Comparison of ENCODE assay signal across 12 cellular contexts in genomic region chr2:205714789-205715411, GRCh38. TPM values are rescaled to one million over a fixed set of nuclear protein-coding genes. Genes with fewer than 3 reads are reported as not detected.
DNase-seq lines count a peak whose midpoint lies in the region; ATAC-seq, FAIRE-seq and TF ChIP-seq lines count a peak whose summit lies in the region.
"Had no signal": no experiment of that assay in that cellular context is flagged by ENCODE, and none has a peak within 500 bp of the region (broad histone marks: within the 10 kb centered on the region; RNA-seq: fewer than 3 reads in every experiment).

No MANE protein-coding gene starts in this region.

- no TSS peak for BruUV-seq in HepG2 (replicated peaks; lab: Mats Ljungman, UMichigan)

- H3K9me3 ChIP-seq in right lobe of liver: no peaks in the 10 kb centered on the region
- H3K9me3 ChIP-seq in HepG2 (ENCODE audit: low read length): no peaks in the 10 kb centered on the region
- H3K9me3 ChIP-seq: mucosa of descending colon had no signal

- H3K27ac ChIP-seq in right lobe of liver (peak overlapping the region; percentile 10 to 47 (median 13)), HepG2 (ENCODE audit: extremely low read length, insufficient read depth, low read length) (no peak overlapping the region), brain microvascular endothelial cell (peak overlapping the region; percentile 41)

- FAIRE-seq in HepG2 (lab: Jason Lieb, UNC): no peak

- H3K4me3 ChIP-seq in right lobe of liver: no peak overlapping the region
- H3K4me3 ChIP-seq in HepG2 (replicated peaks in 1 of 3; ENCODE audit: insufficient read depth in 1 of 3, low read depth in 2 of 3, low read length in 3 of 3): no peak overlapping the region
- no peak overlapping the region for H3K4me3 ChIP-seq in brain microvascular endothelial cell (ENCODE audit: low read depth, low read length)
- H3K4me3 ChIP-seq: mucosa of descending colon had no signal

- no peaks in the 10 kb centered on the region for H3K79me2 ChIP-seq in HepG2 (ENCODE audit: insufficient read depth, low read length)

- H3K9ac ChIP-seq in HepG2 (ENCODE audit: insufficient read depth, low read depth, low read length): no peak overlapping the region

- in situ Hi-C loops in HepG2 (cut with HindIII; ENCODE audit: extremely low pct_ligation_motif_present, low pct_unique_long_range_greater_than_20kb): no loop called here
- in situ Hi-C loops in brain microvascular endothelial cell (cut with HindIII; ENCODE audit: low pct_ligation_motif_present, low sequenced_read_pairs): no loop called here

- no peak for TF ChIP-seq EP300 in HepG2 (IDR thresholded peaks at IDR 0.05; ENCODE audit: low read depth in 2 of 2, low read length in 2 of 2)
- no peak for TF ChIP-seq EP300 in HepG2 (CRISPR knock-in tag; IDR thresholded peaks at IDR 0.05; ENCODE audit: borderline replicate concordance)

- intact Hi-C loops in right lobe of liver (cut with DNase I) (no loop called here), HepG2 (cut with micrococcal nuclease; ENCODE audit: unreplicated experiment) (no loop called here)

- H3K4me1 ChIP-seq in right lobe of liver (no peaks in the 10 kb centered on the region), HepG2 (ENCODE audit: insufficient read depth, low read length) (peaks cover 21% of the 10 kb centered on the region)

- peak overlapping the region in 1 of 3 experiments; percentile 33 for H3K4me3 Mint-ChIP-seq in nephron
- H3K4me3 Mint-ChIP-seq: activated CD4-positive, alpha-beta memory T cell treated with anti-CD3 and anti-CD28 coated beads for 36 hours had no signal

- DNase-seq in right lobe of liver (no peak), HepG2 (ENCODE audit: low spot score) (no peak), brain microvascular endothelial cell (no peak), NCI-H1436 treated with DMSO at 0.1 percent for 48 hours (lab: John Stamatoyannopoulos, UW) (no peak), T1000 (lab: John Stamatoyannopoulos, UW) (no peak), NK-92 (lab: John Stamatoyannopoulos, UW; ENCODE audit: unreplicated experiment) (no peak), EL (no peak)
- DNase-seq: activated CD4-positive, alpha-beta memory T cell treated with anti-CD3 and anti-CD28 coated beads for 36 hours; anterior cingulate cortex; KG1; mucosa of descending colon had no signal

- H3K27me3 Mint-ChIP-seq in nephron (ENCODE audit: low read depth): peaks cover 4% of the 10 kb centered on the region

- TF ChIP-seq RAD21 in HepG2 (CRISPR knock-in tag; IDR thresholded peaks at IDR 0.05): no peak

- WGBS in right lobe of liver (ENCODE audit: insufficient coverage, low coverage, low lambda C conversion rate, missing lambda C conversion rate): 82% methylated on average over 6 of the region's 7 CpGs
- 66% methylated on average over 7 of the region's 7 CpGs for WGBS in HepG2 (ENCODE audit: low lambda C conversion rate)

- TF ChIP-seq CTCF in right lobe of liver (IDR thresholded peaks at IDR 0.05): no peak
- no peak for TF ChIP-seq CTCF in HepG2 (CRISPR knock-in tag; IDR thresholded peaks at IDR 0.05)
- TF ChIP-seq CTCF in brain microvascular endothelial cell (IDR thresholded peaks at IDR 0.05; ENCODE audit: low read depth, low read length, missing control alignments): no peak
- no peak for TF ChIP-seq CTCF in nephron (IDR thresholded peaks at IDR 0.05; ENCODE audit: unreplicated experiment in 3 of 3)

- H3K27ac Mint-ChIP-seq in nephron: peak overlapping the region; percentile 86 to 92 (median 92)
- H3K27ac Mint-ChIP-seq: activated CD4-positive, alpha-beta memory T cell treated with anti-CD3 and anti-CD28 coated beads for 36 hours had no signal

- no peaks in the 10 kb centered on the region for H3K9me3 Mint-ChIP-seq in nephron
- H3K9me3 Mint-ChIP-seq: activated CD4-positive, alpha-beta memory T cell treated with anti-CD3 and anti-CD28 coated beads for 36 hours had no signal

- no peak for TF ChIP-seq POLR2A in right lobe of liver (IDR thresholded peaks at IDR 0.05)
- no peak for TF ChIP-seq POLR2A in HepG2 (IDR thresholded peaks at IDR 0.05; ENCODE audit: insufficient read depth in 1 of 2, low read depth in 2 of 2, low read length in 2 of 2)

- CTCF ChIA-PET in HepG2 (lab: Yijun Ruan, JAX; ENCODE audit: low intra/inter-chr PET ratio, low total read pairs): no interaction called here

- POLR2A ChIA-PET in HepG2 (lab: Yijun Ruan, JAX): no interaction called here

- H4K20me1 ChIP-seq in HepG2 (ENCODE audit: insufficient read depth, low read length): no peaks in the 10 kb centered on the region

- no peaks in the 10 kb centered on the region for H3K27me3 ChIP-seq in right lobe of liver
- H3K27me3 ChIP-seq in HepG2 (ENCODE audit: control insufficient read depth in 1 of 2, insufficient read depth in 2 of 2, low read length in 2 of 2): peaks cover 0 to 8% of the 10 kb centered on the region in 2 experiments; a peak in 2 of 5 replicates
- no peaks in the 10 kb centered on the region for H3K27me3 ChIP-seq in brain microvascular endothelial cell (replicated peaks)

- H3K4me2 ChIP-seq in HepG2 (ENCODE audit: low read depth, low read length): no peak overlapping the region

- peak in 1 of 4 donors; percentile 7 for ATAC-seq in right lobe of liver
- ATAC-seq in HepG2: no peak

- H3K36me3 Mint-ChIP-seq in nephron (ENCODE audit: low read depth): peaks cover 22% of the 10 kb centered on the region
- H3K36me3 Mint-ChIP-seq: activated CD4-positive, alpha-beta memory T cell treated with anti-CD3 and anti-CD28 coated beads for 36 hours had no signal

- H3K4me1 Mint-ChIP-seq in nephron: peaks cover 74% of the 10 kb centered on the region

- no peak overlapping the region for H2AFZ ChIP-seq in HepG2 (ENCODE audit: low read length)

- no peaks in the 10 kb centered on the region for H3K36me3 ChIP-seq in right lobe of liver
- no peaks in the 10 kb centered on the region for H3K36me3 ChIP-seq in HepG2 (replicated peaks in 1 of 2; ENCODE audit: control insufficient read depth in 1 of 2, insufficient read depth in 2 of 2, low read length in 2 of 2)
- H3K36me3 ChIP-seq in brain microvascular endothelial cell (replicated peaks): no peaks in the 10 kb centered on the region

TF ChIP-seq in HepG2, 621 proteins besides CTCF, POLR2A, EP300 and RAD21:
- no peak for TF ChIP-seq USF2 (IDR thresholded peaks at IDR 0.05; ENCODE audit: low read depth, low read length)
- TF ChIP-seq USF2 (CRISPR knock-in tag; IDR thresholded peaks at IDR 0.05; ENCODE audit: borderline replicate concordance): no peak
- TF ChIP-seq TGIF2 (CRISPR knock-in tag; IDR thresholded peaks at IDR 0.05): no peak
- no peak for TF ChIP-seq NFYC (CRISPR knock-in tag; IDR thresholded peaks at IDR 0.05)

RNA-seq across cellular contexts. Expression of gene NRP2, which starts 32.6 kb away (rescaled TPM):
- 10 to 100 TPM in 3 of 6 experiments, 1 to 10 TPM in 3; 5.5 to 23.7 (median 8.6) TPM for total RNA-seq in right lobe of liver
- total RNA-seq in HepG2 (2016; rRNA removed; fragmentation: Illumina TruSeq; extraction: Trizol): 0.60 and 1.4 TPM in 2 replicates
- total RNA-seq in HepG2 (2016; cell fraction: cytosol; rRNA removed; fragmentation: Illumina TruSeq; extraction: Trizol; ENCODE audit: low read depth): under 0.01 and 0.20 TPM in 2 replicates
- 0.79 and 0.93 TPM in 2 replicates for total RNA-seq in HepG2 (2016; cell fraction: insoluble cytoplasmic fraction; rRNA removed; fragmentation: Illumina TruSeq; extraction: Trizol)
- 0.22 and 0.41 TPM in 2 replicates for total RNA-seq in HepG2 (2016; cell fraction: membrane; rRNA removed; fragmentation: Illumina TruSeq; extraction: Trizol)
- total RNA-seq in HepG2 (2016; cell fraction: nucleus; rRNA removed; fragmentation: Illumina TruSeq; extraction: Trizol): 1.4 and 2.4 TPM in 2 replicates
- 0.65 and 1.4 TPM in 2 replicates for polyA plus RNA-seq in HepG2 (2011; rRNA removed)
- polyA plus RNA-seq in HepG2 (2011; cell fraction: cytosol; rRNA removed): 0.32 and 0.37 TPM in 2 replicates
- 0.51 and 0.66 TPM in 2 replicates for polyA plus RNA-seq in HepG2 (2011; cell fraction: nucleus; rRNA removed)
- 0.54 and 3.3 TPM in 2 replicates for polyA plus RNA-seq in HepG2 (2012)
- polyA plus RNA-seq in HepG2 (2016; cell fraction: cytosol; fragmentation: Illumina TruSeq; extraction: Trizol; ENCODE audit: low read depth): 0.12 and 0.16 TPM in 2 replicates
- polyA plus RNA-seq in HepG2 (2016; cell fraction: insoluble cytoplasmic fraction; fragmentation: Illumina TruSeq; extraction: Trizol; ENCODE audit: low read depth): 0.26 and 0.34 TPM in 2 replicates
- 0.09 and 0.37 TPM in 2 replicates for polyA plus RNA-seq in HepG2 (2016; cell fraction: membrane; fragmentation: Illumina TruSeq; extraction: Trizol; ENCODE audit: low read depth)
- 1.9 and 2.1 TPM in 2 replicates for polyA plus RNA-seq in HepG2 (2016; cell fraction: nucleus; fragmentation: Illumina TruSeq; extraction: Trizol; ENCODE audit: insufficient read depth, low read depth)
- polyA minus RNA-seq in HepG2 (2011; rRNA and poly(A)+ RNA removed; ENCODE audit: low replicate concordance): 1.3 and 6.5 TPM in 2 replicates
- polyA minus RNA-seq in HepG2 (2011; cell fraction: cytosol; rRNA and poly(A)+ RNA removed): 0.49 and 0.88 TPM in 2 replicates
- 1.4 and 1.7 TPM in 2 replicates for polyA minus RNA-seq in HepG2 (2011; cell fraction: nucleus; rRNA and poly(A)+ RNA removed)
